24 cellular contexts compared by ENCODE assay signal in genomic region chr1:110253213-110253612, GRCh38. TPM values are rescaled to one million over a fixed set of nuclear protein-coding genes. Genes with fewer than 3 reads are reported as not detected.
DNase-seq lines count a peak whose midpoint lies in the region; ATAC-seq and TF ChIP-seq lines count a peak whose summit lies in the region.
"Had no signal": no experiment of that assay in that cellular context is flagged by ENCODE, and none has a peak within 500 bp of the region (broad histone marks: within the 10 kb centered on the region; RNA-seq: fewer than 3 reads in every experiment).

No MANE protein-coding gene starts in this region.

- H3K36me3 ChIP-seq in HEK293 (ENCODE audit: control insufficient read depth in 2 of 2, insufficient read depth in 1 of 2, low read length in 2 of 2) = no peaks in the 10 kb centered on the region
- H3K36me3 ChIP-seq in gastroesophageal sphincter = no peaks in the 10 kb centered on the region
- H3K36me3 ChIP-seq: BE2C; BLaER1 treated with 17β-estradiol and CSF1 and Interleukin-3, amounts not matched to agents 10 nM and 100 nM had no signal

- H3K27ac Mint-ChIP-seq in immature natural killer cell (peak overlapping the region in 5 of 6 donors; percentile 8 to 63 (median 19)), natural killer cell (peak overlapping the region in 1 of 2 donors; percentile 71)
- peak overlapping the region; percentile 1 for H3K27ac Mint-ChIP-seq in stimulated activated effector memory CD8-positive, alpha-beta T cell treated with anti-CD3 and anti-CD28 coated beads, Interleukin-12 subunit alpha, Interleukin-12 subunit beta, amount 100 ng/mL, for 72 hours
- H3K27ac Mint-ChIP-seq: CD14-positive monocyte; CD4-positive, alpha-beta T cell; CD8-positive, alpha-beta memory T cell had no signal

- CTCF ChIA-PET in HEK293 (lab: Yijun Ruan, JAX) = interaction anchor here (0.6 kb wide), 1 partner anchor 230 kb away, joined by 3 read pairs; no protein-coding TSS in a partner anchor

- H3K27ac ChIP-seq in HEK293 (ENCODE audit: extremely low read depth, low read depth, low read length) (no peak overlapping the region), gastroesophageal sphincter (no peak overlapping the region), right cardiac atrium (ENCODE audit: low read length) (no peak overlapping the region)
- H3K27ac ChIP-seq: A549; BLaER1 treated with 17β-estradiol and CSF1 and Interleukin-3, amounts not matched to agents 10 nM and 100 nM; GM23248 had no signal

- TF ChIP-seq POLR2A in gastroesophageal sphincter (IDR thresholded peaks at IDR 0.05) = no peak

- DNase-seq in immature natural killer cell (peak; percentile 22 to 50 (median 50)), natural killer cell (no peak), SIG-M5 treated with dmso at 0.1 percent for 504 hours (lab: John Stamatoyannopoulos, UW; ENCODE audit: unreplicated experiment) (no peak), right cardiac atrium (no peak)
- no peak for DNase-seq in stimulated activated effector memory CD8-positive, alpha-beta T cell treated with anti-CD3 and anti-CD28 coated beads, Interleukin-12 subunit alpha, Interleukin-12 subunit beta, amount 100 ng/mL, for 72 hours (ENCODE audit: low spot score in 2 of 2)
- DNase-seq: 8988T; ACHN; AML-193; BE2C; CD4-positive, alpha-beta T cell; CD8-positive, alpha-beta memory T cell; DMS 273 treated with DMSO at 0.1 percent for 48 hours; DMS79; EL; GDM1; GM23248; H7; HCEC 1CT had no signal

- no peaks in the 10 kb centered on the region for H3K9me3 ChIP-seq in HEK293 (ENCODE audit: control insufficient read depth, insufficient read depth, low read depth, low read length)
- no peaks in the 10 kb centered on the region for H3K9me3 ChIP-seq in gastroesophageal sphincter
- no peaks in the 10 kb centered on the region for H3K9me3 ChIP-seq in right cardiac atrium (ENCODE audit: control insufficient read depth, low read length)
- H3K9me3 ChIP-seq: A549, BE2C had no signal

- H3K36me3 Mint-ChIP-seq in immature natural killer cell (no peaks in the 10 kb centered on the region), natural killer cell (no peaks in the 10 kb centered on the region)
- peaks cover 8% of the 10 kb centered on the region for H3K36me3 Mint-ChIP-seq in stimulated activated effector memory CD8-positive, alpha-beta T cell treated with anti-CD3 and anti-CD28 coated beads, Interleukin-12 subunit alpha, Interleukin-12 subunit beta, amount 100 ng/mL, for 72 hours
- H3K36me3 Mint-ChIP-seq: CD14-positive monocyte; CD8-positive, alpha-beta memory T cell had no signal

- H3K27me3 Mint-ChIP-seq in immature natural killer cell (ENCODE audit: low read depth in 3 of 3) (peaks cover 0 to 2% (median 0%) of the 10 kb centered on the region in 3 donors), natural killer cell (ENCODE audit: low read depth in 2 of 2) (peaks cover 2 to 3% of the 10 kb centered on the region in 2 donors)
- H3K27me3 Mint-ChIP-seq: CD4-positive, alpha-beta T cell had no signal

- no peaks in the 10 kb centered on the region for H3K27me3 ChIP-seq in gastroesophageal sphincter
- H3K27me3 ChIP-seq in right cardiac atrium (ENCODE audit: control insufficient read depth, insufficient read depth) = no peaks in the 10 kb centered on the region
- H3K27me3 ChIP-seq: BE2C; BLaER1 treated with 17β-estradiol and CSF1 and Interleukin-3, amounts not matched to agents 10 nM and 100 nM had no signal

- TF ChIP-seq CTCF in HEK293 (tag by site-specific recombination; IDR thresholded peaks at IDR 0.05) (no peak), natural killer cell (IDR thresholded peaks at IDR 0.05) (no peak), gastroesophageal sphincter (IDR thresholded peaks at IDR 0.05) (no peak)

- ATAC-seq in natural killer cell = peak; percentile 90 to 98 (median 97)
- ATAC-seq in stimulated activated effector memory CD8-positive, alpha-beta T cell treated with anti-CD3 and anti-CD28 coated beads, Interleukin-12 subunit alpha, Interleukin-12 subunit beta, amount 100 ng/mL, for 72 hours = no peak
- ATAC-seq in gastroesophageal sphincter = no peak
- no peak for ATAC-seq in right cardiac atrium
- ATAC-seq: A549, GM12878 had no signal

- POLR2A ChIA-PET in HEK293 (lab: Yijun Ruan, JAX) = no interaction called here

- intact Hi-C loops in natural killer cell (cut with micrococcal nuclease) = no loop called here
- intact Hi-C loops in right cardiac atrium (cut with DNase I) = no loop called here

- H3K4me3 ChIP-seq in HEK293 (ENCODE audit: low read depth, low read length) (no peak overlapping the region), gastroesophageal sphincter (no peak overlapping the region), right cardiac atrium (ENCODE audit: low read length) (no peak overlapping the region)
- H3K4me3 ChIP-seq: A549; BLaER1 treated with 17β-estradiol and CSF1 and Interleukin-3, amounts not matched to agents 10 nM and 100 nM; GM12878; GM23248 had no signal

- H3K4me1 Mint-ChIP-seq in immature natural killer cell (peaks cover 16 to 22% of the 10 kb centered on the region in 2 donors), natural killer cell (peaks cover 11 to 12% of the 10 kb centered on the region in 2 donors)
- no peaks in the 10 kb centered on the region for H3K4me1 Mint-ChIP-seq in stimulated activated effector memory CD8-positive, alpha-beta T cell treated with anti-CD3 and anti-CD28 coated beads, Interleukin-12 subunit alpha, Interleukin-12 subunit beta, amount 100 ng/mL, for 72 hours
- H3K4me1 Mint-ChIP-seq: CD8-positive, alpha-beta memory T cell had no signal

- H3K9me3 Mint-ChIP-seq in immature natural killer cell = no peaks in the 10 kb centered on the region
- no peaks in the 10 kb centered on the region for H3K9me3 Mint-ChIP-seq in natural killer cell
- H3K9me3 Mint-ChIP-seq in stimulated activated effector memory CD8-positive, alpha-beta T cell treated with anti-CD3 and anti-CD28 coated beads, Interleukin-12 subunit alpha, Interleukin-12 subunit beta, amount 100 ng/mL, for 72 hours = no peaks in the 10 kb centered on the region
- H3K9me3 Mint-ChIP-seq: CD14-positive monocyte; CD4-positive, alpha-beta T cell; CD8-positive, alpha-beta memory T cell had no signal

- H3K4me3 Mint-ChIP-seq in immature natural killer cell (peak overlapping the region in 3 of 5 donors; percentile 33 to 63 (median 56)), natural killer cell (peak overlapping the region; percentile 32)
- H3K4me3 Mint-ChIP-seq in stimulated activated effector memory CD8-positive, alpha-beta T cell treated with anti-CD3 and anti-CD28 coated beads, Interleukin-12 subunit alpha, Interleukin-12 subunit beta, amount 100 ng/mL, for 72 hours = no peak overlapping the region
- H3K4me3 Mint-ChIP-seq: CD14-positive monocyte; CD4-positive, alpha-beta T cell; CD8-positive, alpha-beta memory T cell had no signal

- TF ChIP-seq EP300 in gastroesophageal sphincter (IDR thresholded peaks at IDR 0.05) = no peak

- no peaks in the 10 kb centered on the region for H3K4me1 ChIP-seq in HEK293 (ENCODE audit: control insufficient read depth, insufficient read depth, low read length)
- no peaks in the 10 kb centered on the region for H3K4me1 ChIP-seq in gastroesophageal sphincter
- H3K4me1 ChIP-seq in right cardiac atrium (ENCODE audit: control insufficient read depth, insufficient read depth, low read length) = peaks cover 3% of the 10 kb centered on the region
- H3K4me1 ChIP-seq: A549, BE2C had no signal

- 67 to 88% methylated on average over 1 of the region's 1 CpG for WGBS in gastroesophageal sphincter (ENCODE audit: low coverage in 1 of 2), 2 donors
- WGBS in right cardiac atrium = 93% methylated on average over 1 of the region's 1 CpG

TF ChIP-seq in HEK293, 187 proteins besides CTCF, POLR2A, EP300 and RAD21:
- TF ChIP-seq ZNF843 (tag by site-specific recombination; IDR thresholded peaks at IDR 0.05) (no peak), SCRT2 (tag by site-specific recombination; IDR thresholded peaks at IDR 0.05) (peak; percentile 23; the same call in 1 of the 2 replicates)
TF ChIP-seq in HEK293: peak in this region for 1.

RNA-seq across cellular contexts. Expression of gene KCNC4, which starts 43.1 kb away (rescaled TPM):
- polyA plus RNA-seq in immature natural killer cell (under 1 TPM; 0.18 to 0.48 (median 0.47) TPM), right cardiac atrium (4.1 TPM)
- total RNA-seq in natural killer cell (1 to 10 TPM; 2.5 to 3.9 (median 3.3) TPM), gastroesophageal sphincter (10 to 100 TPM in 3 of 4 donors, 1 to 10 TPM in 1; 9.0 to 16.0 (median 13.4) TPM), right cardiac atrium (1 to 10 TPM; 6.5 to 8.5 (median 7.0) TPM)

Comparison
In these comparisons a context has a peak if more than half of its experiments do, and no peak if none do; other contexts are left out.
1. DNase-seq: peak in immature natural killer cell (3 of 3); none in natural killer cell (single experiment), stimulated activated effector memory CD8-positive, alpha-beta T cell treated with anti-CD3 and anti-CD28 coated beads, Interleukin-12 subunit alpha, Interleukin-12 subunit beta, amount 100 ng/mL, for 72 hours (0 of 2), SIG-M5 treated with dmso at 0.1 percent for 504 hours (single experiment) and right cardiac atrium (0 of 3).
2. ATAC-seq: peak in natural killer cell (3 of 3); none in stimulated activated effector memory CD8-positive, alpha-beta T cell treated with anti-CD3 and anti-CD28 coated beads, Interleukin-12 subunit alpha, Interleukin-12 subunit beta, amount 100 ng/mL, for 72 hours (single experiment), gastroesophageal sphincter (single experiment) and right cardiac atrium (0 of 2).